24 cellular contexts compared by ENCODE assay signal in genomic region chr10:58473966-58474365, GRCh38. TPM values are rescaled to one million over a fixed set of nuclear protein-coding genes. Genes with fewer than 3 reads are reported as not detected.
A peak's percentile ranks its signal among the peaks of the same experiment; 100 is the strongest.
DNase-seq lines count a peak whose midpoint lies in the region; ATAC-seq, FAIRE-seq and TF ChIP-seq lines count a peak whose summit lies in the region.
"Had no signal": no experiment of that assay in that cellular context is flagged by ENCODE, and none has a peak within 500 bp of the region (broad histone marks: within the 10 kb centered on the region; RNA-seq: fewer than 3 reads in every experiment).

No MANE protein-coding gene starts in this region.

- no peak overlapping the region for H3K4me3 ChIP-seq in choroid plexus epithelial cell (ENCODE audit: low read depth, low read length)
- H3K4me3 ChIP-seq in mesenchymal stem cell (ENCODE audit: insufficient read depth in 1 of 2, low read depth in 1 of 2, low read length in 2 of 2), result peak overlapping the region in 1 of 2 experiments; percentile 80
- no peak overlapping the region for H3K4me3 ChIP-seq in HepG2 (replicated peaks in 1 of 3; ENCODE audit: insufficient read depth in 1 of 3, low read depth in 2 of 3, low read length in 3 of 3)
- no peak overlapping the region for H3K4me3 ChIP-seq in CD8-positive, alpha-beta T cell (ENCODE audit: low read depth, low read length)
- H3K4me3 ChIP-seq: left lung, right lobe of liver, upper lobe of left lung had no signal

- H2AFZ ChIP-seq in mesenchymal stem cell (ENCODE audit: low read depth, low read length) (no peak overlapping the region), HepG2 (ENCODE audit: low read length) (no peak overlapping the region)

- no peak overlapping the region for H4K8ac ChIP-seq in mesenchymal stem cell (ENCODE audit: low read length)

- H3K27ac Mint-ChIP-seq in CD8-positive, alpha-beta T cell, result no peak overlapping the region
- H3K27ac Mint-ChIP-seq: activated naive CD8-positive, alpha-beta T cell; CD4-positive, alpha-beta T cell; stimulated activated naive CD8-positive, alpha-beta T cell treated with anti-CD3 and anti-CD28 coated beads, Interleukin-15, Interleukin-2, amounts not matched to agents 100 ng/mL and 50 ng/mL, for 24 hours; T-helper 2 cell treated with Interferon-gamma antibody and Interleukin-4, amounts not matched to agents 5 μg/mL and 100 μg/mL, for 36 hours had no signal

- H2BK5ac ChIP-seq in mesenchymal stem cell (ENCODE audit: low read depth, low read length, poor library complexity, severe bottlenecking), result no peak overlapping the region

- H3K4me3 Mint-ChIP-seq in CD8-positive, alpha-beta T cell, result no peak overlapping the region
- H3K4me3 Mint-ChIP-seq: activated naive CD8-positive, alpha-beta T cell; CD4-positive, alpha-beta T cell; stimulated activated naive CD8-positive, alpha-beta T cell treated with anti-CD3 and anti-CD28 coated beads, Interleukin-15, Interleukin-2, amounts not matched to agents 100 ng/mL and 50 ng/mL, for 24 hours; T-helper 2 cell treated with Interferon-gamma antibody and Interleukin-4, amounts not matched to agents 5 μg/mL and 100 μg/mL, for 36 hours had no signal

- H3K4me1 Mint-ChIP-seq in CD8-positive, alpha-beta T cell (ENCODE audit: low read depth), result no peaks in the 10 kb centered on the region

- TF ChIP-seq RAD21 in HepG2 (CRISPR knock-in tag; IDR thresholded peaks at IDR 0.05), result no peak

- H3K18ac ChIP-seq in mesenchymal stem cell (ENCODE audit: low read depth in 1 of 2, low read length in 2 of 2), result no peak overlapping the region

- no peak overlapping the region for H3K4me2 ChIP-seq in mesenchymal stem cell (ENCODE audit: low read length, poor library complexity, severe bottlenecking)
- H3K4me2 ChIP-seq in HepG2 (ENCODE audit: low read depth, low read length), result no peak overlapping the region

- intact Hi-C loops in HepG2 (cut with micrococcal nuclease; ENCODE audit: unreplicated experiment), result no loop called here
- intact Hi-C loops in CD8-positive, alpha-beta T cell (cut with DNase I, micrococcal nuclease), result no loop called here

- H3K27ac ChIP-seq in mesenchymal stem cell (ENCODE audit: low read length, poor library complexity, severe bottlenecking) (no peak overlapping the region), HepG2 (ENCODE audit: extremely low read length, insufficient read depth, low read length) (no peak overlapping the region)
- no peak overlapping the region for H3K27ac ChIP-seq in CD8-positive, alpha-beta T cell (ENCODE audit: low read depth, low read length)
- H3K27ac ChIP-seq: left lung, neutrophil, right lobe of liver, upper lobe of left lung had no signal

- no peak overlapping the region for H3K4ac ChIP-seq in mesenchymal stem cell (ENCODE audit: low read depth in 1 of 2, low read length in 2 of 2)

- H4K91ac ChIP-seq in mesenchymal stem cell (ENCODE audit: low read length), result no peak overlapping the region

- H3K23ac ChIP-seq in mesenchymal stem cell (ENCODE audit: low read length in 2 of 2), result no peak overlapping the region

- in situ Hi-C loops in Caki2 (cut with HindIII; ENCODE audit: low pct_unique_long_range_greater_than_20kb, low sequenced_read_pairs), result no loop called here
- in situ Hi-C loops in HepG2 (cut with HindIII; ENCODE audit: extremely low pct_ligation_motif_present, low pct_unique_long_range_greater_than_20kb), result no loop called here

- ATAC-seq in HepG2, result no peak
- no peak for ATAC-seq in CD8-positive, alpha-beta T cell
- ATAC-seq: left lung had no signal

- 100% methylated on average over 2 of the region's 3 CpGs for WGBS in mesenchymal stem cell
- WGBS in HepG2 (ENCODE audit: low lambda C conversion rate), result 71% methylated on average over 3 of the region's 3 CpGs

- no peak for TF ChIP-seq POLR2A in HepG2 (IDR thresholded peaks at IDR 0.05; ENCODE audit: insufficient read depth in 1 of 2, low read depth in 2 of 2, low read length in 2 of 2)

- DNase-seq in Caki2 (ENCODE audit: low read depth), result peak; percentile 23
- DNase-seq in NCI-H226, result peak; percentile 40
- peak; percentile 40 for DNase-seq in choroid plexus epithelial cell (ENCODE audit: low read depth)
- peak; percentile 22 for DNase-seq in mesenchymal stem cell
- DNase-seq in NCI-H345 (lab: John Stamatoyannopoulos, UW), result no peak
- DNase-seq in HepG2 (ENCODE audit: low spot score), result no peak
- DNase-seq in effector CD8-positive, alpha-beta T cell (lab: John Stamatoyannopoulos, UW), result no peak
- DNase-seq in CD8-positive, alpha-beta T cell, result no peak
- DNase-seq: activated CD4-positive, CD25-positive, alpha-beta regulatory T cell; CD4-positive, alpha-beta T cell; central memory CD4-positive, alpha-beta T cell; DMS79 treated with DMSO at 0.1 percent for 48 hours; left lung; MM.1S; NCI-H187; NCI-H510A treated with DMSO at 0.1 percent for 48 hours; right lobe of liver; upper lobe of left lung had no signal

- H3K14ac ChIP-seq in mesenchymal stem cell (ENCODE audit: low read length in 2 of 2), result no peak overlapping the region

- peaks cover 2% of the 10 kb centered on the region for H3K79me1 ChIP-seq in mesenchymal stem cell (replicated peaks; ENCODE audit: low read length, poor library complexity, severe bottlenecking)

- H3K79me2 ChIP-seq in HepG2 (ENCODE audit: insufficient read depth, low read length), result no peaks in the 10 kb centered on the region

- no peak overlapping the region for H2AK5ac ChIP-seq in mesenchymal stem cell (ENCODE audit: low read length, severe bottlenecking)

- CTCF ChIA-PET in HepG2 (lab: Yijun Ruan, JAX; ENCODE audit: low intra/inter-chr PET ratio, low total read pairs), result no interaction called here
- CTCF ChIA-PET in CD8-positive, alpha-beta T cell (lab: Charles Lee), result no interaction called here

- peak overlapping the region; percentile 93 for H3K9ac ChIP-seq in mesenchymal stem cell (ENCODE audit: low read length)
- H3K9ac ChIP-seq in HepG2 (ENCODE audit: insufficient read depth, low read depth, low read length), result no peak overlapping the region

- H3K4me1 ChIP-seq in mesenchymal stem cell (ENCODE audit: control insufficient read depth, insufficient read depth, low read depth, low read length), result peaks cover 7% of the 10 kb centered on the region
- peaks cover 33% of the 10 kb centered on the region for H3K4me1 ChIP-seq in HepG2 (ENCODE audit: insufficient read depth, low read length)
- H3K4me1 ChIP-seq in CD8-positive, alpha-beta T cell (ENCODE audit: insufficient read depth, low read length), result no peaks in the 10 kb centered on the region
- H3K4me1 ChIP-seq: left lung, upper lobe of left lung had no signal

- H2BK12ac ChIP-seq in mesenchymal stem cell (ENCODE audit: low read length in 2 of 2), result no peak overlapping the region

- H2BK15ac ChIP-seq in mesenchymal stem cell (ENCODE audit: low read depth, poor library complexity, severe bottlenecking), result no peak overlapping the region

- no peaks in the 10 kb centered on the region for H4K20me1 ChIP-seq in HepG2 (ENCODE audit: insufficient read depth, low read length)

- H3K27me3 ChIP-seq in mesenchymal stem cell (ENCODE audit: control insufficient read depth in 1 of 2, insufficient read depth in 1 of 2, low read length in 2 of 2) (no peaks in the 10 kb centered on the region), HepG2 (ENCODE audit: control insufficient read depth in 1 of 2, insufficient read depth in 2 of 2, low read length in 2 of 2) (no peaks in the 10 kb centered on the region)
- no peaks in the 10 kb centered on the region for H3K27me3 ChIP-seq in CD8-positive, alpha-beta T cell (ENCODE audit: insufficient read depth, low read length)
- H3K27me3 ChIP-seq: right lobe of liver, upper lobe of left lung had no signal

- no peak for TF ChIP-seq EP300 in HepG2 (IDR thresholded peaks at IDR 0.05; ENCODE audit: low read depth in 2 of 2, low read length in 2 of 2)
- TF ChIP-seq EP300 in HepG2 (CRISPR knock-in tag; IDR thresholded peaks at IDR 0.05; ENCODE audit: borderline replicate concordance), result no peak

- no peak for FAIRE-seq in HepG2 (lab: Jason Lieb, UNC)
- FAIRE-seq: frontal cortex, GM18507 had no signal

- no peaks in the 10 kb centered on the region for H3K36me3 ChIP-seq in mesenchymal stem cell (ENCODE audit: control insufficient read depth in 1 of 2, insufficient read depth in 2 of 2, low read depth in 1 of 2, low read length in 2 of 2)
- no peaks in the 10 kb centered on the region for H3K36me3 ChIP-seq in HepG2 (replicated peaks in 1 of 2; ENCODE audit: control insufficient read depth in 1 of 2, insufficient read depth in 2 of 2, low read length in 2 of 2)
- H3K36me3 ChIP-seq in CD8-positive, alpha-beta T cell (ENCODE audit: insufficient read depth, low read length), result no peaks in the 10 kb centered on the region
- H3K36me3 ChIP-seq: left lung, neutrophil, right lobe of liver, upper lobe of left lung had no signal

- no TSS peak for BruUV-seq in HepG2 (replicated peaks; lab: Mats Ljungman, UMichigan)

- no peaks in the 10 kb centered on the region for H3K9me3 Mint-ChIP-seq in CD8-positive, alpha-beta T cell
- H3K9me3 Mint-ChIP-seq: CD4-positive, alpha-beta T cell; stimulated activated naive CD8-positive, alpha-beta T cell treated with anti-CD3 and anti-CD28 coated beads, Interleukin-15, Interleukin-2, amounts not matched to agents 100 ng/mL and 50 ng/mL, for 24 hours; T-helper 2 cell treated with Interferon-gamma antibody and Interleukin-4, amounts not matched to agents 5 μg/mL and 100 μg/mL, for 36 hours had no signal

- no peaks in the 10 kb centered on the region for H3K9me3 ChIP-seq in mesenchymal stem cell (ENCODE audit: control insufficient read depth, low read length)
- no peaks in the 10 kb centered on the region for H3K9me3 ChIP-seq in HepG2 (ENCODE audit: low read length)
- H3K9me3 ChIP-seq in CD8-positive, alpha-beta T cell (ENCODE audit: low read length), result no peaks in the 10 kb centered on the region
- H3K9me3 ChIP-seq: left lung, neutrophil, right lobe of liver, upper lobe of left lung had no signal

- no peak overlapping the region for H2BK120ac ChIP-seq in mesenchymal stem cell (ENCODE audit: low read depth, low read length)

- peaks cover 15% of the 10 kb centered on the region for H3K27me3 Mint-ChIP-seq in CD8-positive, alpha-beta T cell (ENCODE audit: low read depth)

- no peak for TF ChIP-seq CTCF in choroid plexus epithelial cell (conservative IDR thresholded peaks at IDR 0.05; ENCODE audit: low read depth, low read length)
- no peak for TF ChIP-seq CTCF in HepG2 (CRISPR knock-in tag; IDR thresholded peaks at IDR 0.05)
- TF ChIP-seq CTCF in CD8-positive, alpha-beta T cell (IDR thresholded peaks at IDR 0.05), result no peak

- POLR2A ChIA-PET in HepG2 (lab: Yijun Ruan, JAX), result no interaction called here
- POLR2A ChIA-PET in CD8-positive, alpha-beta T cell (lab: Charles Lee), result no interaction called here

- no peaks in the 10 kb centered on the region for H3K36me3 Mint-ChIP-seq in CD8-positive, alpha-beta T cell
- H3K36me3 Mint-ChIP-seq: activated naive CD8-positive, alpha-beta T cell had no signal

RNA-seq across cellular contexts. Expression of gene BICC1, which starts 38.7 kb away (rescaled TPM):
- 91.3 and 105 TPM in 2 replicates for total RNA-seq in Caki2 (2014; rRNA removed; shearing (Covaris generic); ENCODE audit: low replicate concordance)
- polyA plus RNA-seq in mesenchymal stem cell (2013, experiment 1 of 2), result 4.7 TPM
- polyA plus RNA-seq in mesenchymal stem cell (2013, experiment 2 of 2), result 5.0 TPM
- total RNA-seq in HepG2 (2016; rRNA removed; fragmentation: Illumina TruSeq; extraction: Trizol), result 0.15 and 0.18 TPM in 2 replicates
- not detected in 2 replicates for total RNA-seq in HepG2 (2016; cell fraction: cytosol; rRNA removed; fragmentation: Illumina TruSeq; extraction: Trizol; ENCODE audit: low read depth)
- total RNA-seq in HepG2 (2016; cell fraction: insoluble cytoplasmic fraction; rRNA removed; fragmentation: Illumina TruSeq; extraction: Trizol), result 0.16 and 0.28 TPM in 2 replicates
- total RNA-seq in HepG2 (2016; cell fraction: membrane; rRNA removed; fragmentation: Illumina TruSeq; extraction: Trizol), result 0.03 and 0.06 TPM in 2 replicates
- total RNA-seq in HepG2 (2016; cell fraction: nucleus; rRNA removed; fragmentation: Illumina TruSeq; extraction: Trizol), result 0.13 and 0.40 TPM in 2 replicates
- 1.3 and 1.5 TPM in 2 replicates for polyA plus RNA-seq in HepG2 (2011; rRNA removed)
- 0.98 and 1.2 TPM in 2 replicates for polyA plus RNA-seq in HepG2 (2011; cell fraction: cytosol; rRNA removed)
- polyA plus RNA-seq in HepG2 (2011; cell fraction: nucleus; rRNA removed), result 1.0 and 1.8 TPM in 2 replicates
- polyA plus RNA-seq in HepG2 (2012), result 2.1 and 4.0 TPM in 2 replicates
- polyA plus RNA-seq in HepG2 (2016; cell fraction: cytosol; fragmentation: Illumina TruSeq; extraction: Trizol; ENCODE audit: low read depth), result not detected in 2 replicates
- polyA plus RNA-seq in HepG2 (2016; cell fraction: insoluble cytoplasmic fraction; fragmentation: Illumina TruSeq; extraction: Trizol; ENCODE audit: low read depth), result 0.14 and 0.22 TPM in 2 replicates
- 0.05 and 0.06 TPM in 2 replicates for polyA plus RNA-seq in HepG2 (2016; cell fraction: membrane; fragmentation: Illumina TruSeq; extraction: Trizol; ENCODE audit: low read depth)
- 0.11 TPM in 2 replicates for polyA plus RNA-seq in HepG2 (2016; cell fraction: nucleus; fragmentation: Illumina TruSeq; extraction: Trizol; ENCODE audit: insufficient read depth, low read depth)
- polyA minus RNA-seq in HepG2 (2011; rRNA and poly(A)+ RNA removed; ENCODE audit: low replicate concordance), result 8.3 and 12.6 TPM in 2 replicates
- 4.4 and 6.9 TPM in 2 replicates for polyA minus RNA-seq in HepG2 (2011; cell fraction: cytosol; rRNA and poly(A)+ RNA removed)
- polyA minus RNA-seq in HepG2 (2011; cell fraction: nucleus; rRNA and poly(A)+ RNA removed), result 10.0 and 10.9 TPM in 2 replicates
- total RNA-seq in CD8-positive, alpha-beta T cell, result not detected
- total RNA-seq: CD4-positive, alpha-beta T cell had no signal

Comparison
In these comparisons a context has a peak if more than half of its experiments do, and no peak if none do; other contexts are left out.
1. DNase-seq: peak in Caki2 (single experiment), NCI-H226 (single experiment), choroid plexus epithelial cell (single experiment) and mesenchymal stem cell (single experiment); none in NCI-H345 (single experiment), HepG2 (single experiment), effector CD8-positive, alpha-beta T cell (single experiment) and CD8-positive, alpha-beta T cell (0 of 7).
2. RNA of gene BICC1, which starts 38.7 kb away (total RNA-seq): 91.3 to 105 TPM in Caki2; 0.03 to 0.40 TPM in HepG2 and not detected in CD8-positive, alpha-beta T cell; every median in the first group is over 10 times any median in the second.